2 cellular contexts compared by ENCODE assay signal in genomic region chr5:42057254-42057690, GRCh38.
A peak's percentile ranks its signal among the peaks of the same experiment; 100 is the strongest.
TF ChIP-seq lines count a peak whose summit lies in the region.

No MANE protein-coding gene starts in this region.

TF ChIP-seq in HEK293T, 16 proteins besides CTCF, POLR2A, EP300 and RAD21 (continued from another document):
- TF ChIP-seq ARNT (IDR thresholded peaks at IDR 0.05) = no peak

TF ChIP-seq in GM12878, 131 proteins besides CTCF, POLR2A, EP300 and RAD21 (continued from another document):
- no peak for TF ChIP-seq ZNF687 (IDR thresholded peaks at IDR 0.05)
- TF ChIP-seq CBX5 (IDR thresholded peaks at IDR 0.05; ENCODE audit: low read depth) = no peak
- no peak for TF ChIP-seq YBX1 (IDR thresholded peaks at IDR 0.05)
- no peak for TF ChIP-seq MXI1 (IDR thresholded peaks at IDR 0.05; ENCODE audit: low read depth, low read length)
- TF ChIP-seq POLR2AphosphoS2 (IDR thresholded peaks at IDR 0.05; ENCODE audit: low read depth, low read length) = no peak
- no peak for TF ChIP-seq BCL11A (IDR thresholded peaks at IDR 0.05; ENCODE audit: low read depth, low read length)
- TF ChIP-seq SMC3 (IDR thresholded peaks at IDR 0.05; ENCODE audit: borderline replicate concordance, low read length) = peak; percentile 88
